Comparison of ENCODE assay signal across 1 cellular context in the genomic region with DNA sequence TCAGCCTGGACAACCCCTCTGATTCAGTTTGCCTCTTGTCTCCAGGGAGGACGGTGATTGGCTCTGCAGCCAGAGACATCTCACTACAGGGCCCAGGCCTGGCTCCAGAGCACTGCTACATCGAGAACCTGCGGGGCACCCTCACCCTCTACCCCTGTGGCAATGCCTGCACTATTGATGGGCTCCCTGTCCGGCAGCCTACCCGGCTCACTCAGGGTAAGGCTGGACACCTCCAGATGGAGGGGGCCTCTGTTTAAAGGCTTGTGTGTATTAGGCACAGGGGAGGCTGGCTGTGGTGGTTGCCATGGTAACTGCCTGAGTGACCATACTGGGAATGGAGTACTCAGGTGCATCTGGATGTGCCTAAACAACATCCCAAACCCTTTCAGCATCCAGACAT.
TF ChIP-seq lines count a peak whose summit lies in the region.

No MANE protein-coding gene starts in this region.

TF ChIP-seq in IMR-90, 13 proteins besides CTCF, POLR2A, EP300 and RAD21:
- TF ChIP-seq MAZ (IDR thresholded peaks at IDR 0.05; ENCODE audit: borderline replicate concordance, low read depth, low read length) (no peak), BHLHE40 (IDR thresholded peaks at IDR 0.05; ENCODE audit: low read depth, low read length) (no peak), CHD1 (IDR thresholded peaks at IDR 0.05; ENCODE audit: low read depth, low read length) (no peak), RFX5 (IDR thresholded peaks at IDR 0.05; ENCODE audit: low read depth, low read length) (no peak), CEBPB (IDR thresholded peaks at IDR 0.05; ENCODE audit: low read depth, low read length) (no peak), FOS (IDR thresholded peaks at IDR 0.05; ENCODE audit: low read depth, low read length) (no peak)
